1 cellular context compared by ENCODE assay signal in genomic region chr15:51313644-51314280, GRCh38.
TF ChIP-seq lines count a peak whose summit lies in the region.

No MANE protein-coding gene starts in this region.

TF ChIP-seq in HepG2, 621 proteins besides CTCF, POLR2A, EP300 and RAD21 (continued from another document and continues in another):
- TF ChIP-seq HOMEZ (CRISPR knock-in tag; IDR thresholded peaks at IDR 0.05; ENCODE audit: low read depth) (peak; percentile 36; the same call in 1 of the 2 replicates), REST (IDR thresholded peaks at IDR 0.05; ENCODE audit: borderline replicate concordance in 1 of 2, low read depth in 1 of 2, low read length in 2 of 2) (no peak), RARA (CRISPR knock-in tag; IDR thresholded peaks at IDR 0.05) (peak; percentile 84), ZNF747 (CRISPR knock-in tag; IDR thresholded peaks at IDR 0.05; ENCODE audit: borderline replicate concordance) (peak; percentile 47; the same call in 1 of the 2 replicates), ZFX (CRISPR knock-in tag; IDR thresholded peaks at IDR 0.05; ENCODE audit: low read depth) (peak; percentile 70; the same call in 1 of the 2 replicates), ZFY (CRISPR knock-in tag; IDR thresholded peaks at IDR 0.05) (peak; percentile 44; the same call in 1 of the 2 replicates), ZNF580 (CRISPR knock-in tag; IDR thresholded peaks at IDR 0.05; ENCODE audit: borderline replicate concordance, low read depth) (0 out of 2 replicates have a peak, but pooled peaks have one; percentile 12), ZNF7 (CRISPR knock-in tag; IDR thresholded peaks at IDR 0.05) (peak; percentile 72), ZSCAN31 (CRISPR knock-in tag; IDR thresholded peaks at IDR 0.05; ENCODE audit: low read depth) (no peak), ZNF552 (CRISPR knock-in tag; IDR thresholded peaks at IDR 0.05; ENCODE audit: borderline replicate concordance) (no peak), HNF4A (CRISPR knock-in tag; IDR thresholded peaks at IDR 0.05) (peak; percentile 93), HINFP (CRISPR knock-in tag; IDR thresholded peaks at IDR 0.05; ENCODE audit: low read depth) (no peak), ATF7 (IDR thresholded peaks at IDR 0.05) (peak; percentile 33; the same call in 1 of the 2 replicates), ATF7 (CRISPR knock-in tag; IDR thresholded peaks at IDR 0.05) (peak; percentile 69; the same call in 1 of the 2 replicates), FIP1L1 (IDR thresholded peaks at IDR 0.05; ENCODE audit: borderline replicate concordance, insufficient read depth, low read depth, low read length) (no peak), ZNF292 (CRISPR knock-in tag; IDR thresholded peaks at IDR 0.05; ENCODE audit: borderline replicate concordance, low read depth) (peak; percentile 97), ZFP36L1 (CRISPR knock-in tag; IDR thresholded peaks at IDR 0.05) (no peak), BRCA1 (CRISPR knock-in tag; IDR thresholded peaks at IDR 0.05) (0 out of 2 replicates have a peak, but pooled peaks have one; percentile 31), MNT (IDR thresholded peaks at IDR 0.05) (peak; percentile 43), ZNF354B (CRISPR knock-in tag; IDR thresholded peaks at IDR 0.05) (no peak), ZNF543 (CRISPR knock-in tag; IDR thresholded peaks at IDR 0.05) (no peak), ZNF75D (CRISPR knock-in tag; IDR thresholded peaks at IDR 0.05; ENCODE audit: borderline replicate concordance) (no peak), MIER3 (CRISPR knock-in tag; IDR thresholded peaks at IDR 0.05; ENCODE audit: borderline replicate concordance) (peak; percentile 64; the same call in 1 of the 2 replicates), NCOA2 (CRISPR knock-in tag; IDR thresholded peaks at IDR 0.05) (peak; percentile 87), GATAD2A (CRISPR knock-in tag; IDR thresholded peaks at IDR 0.05) (peak; percentile 85), NFE2L1 (CRISPR knock-in tag; IDR thresholded peaks at IDR 0.05; ENCODE audit: borderline replicate concordance) (no peak), SALL2 (CRISPR knock-in tag; IDR thresholded peaks at IDR 0.05) (no peak), ZNF672 (CRISPR knock-in tag; IDR thresholded peaks at IDR 0.05) (no peak), ARHGAP35 (CRISPR knock-in tag; IDR thresholded peaks at IDR 0.05; ENCODE audit: borderline replicate concordance) (no peak), TFAP4 (IDR thresholded peaks at IDR 0.05; ENCODE audit: borderline replicate concordance, low read depth) (peak; percentile 52; the same call in 1 of the 2 replicates), GABPB1 (CRISPR knock-in tag; IDR thresholded peaks at IDR 0.05) (peak; percentile 18; the same call in 1 of the 2 replicates), ZNF275 (CRISPR knock-in tag; IDR thresholded peaks at IDR 0.05; ENCODE audit: borderline replicate concordance) (no peak), ATF3 (CRISPR knock-in tag; IDR thresholded peaks at IDR 0.05) (no peak; the same call in 1 of the 2 replicates), ELF3 (CRISPR knock-in tag; IDR thresholded peaks at IDR 0.05) (peak; percentile 72), ZNF234 (CRISPR knock-in tag; conservative IDR thresholded peaks at IDR 0.05) (0 out of 2 replicates have a peak, but pooled peaks have one; percentile 34), UBTF (CRISPR knock-in tag; IDR thresholded peaks at IDR 0.05) (no peak; the same call in 1 of the 2 replicates), FOXC1 (CRISPR knock-in tag; IDR thresholded peaks at IDR 0.05; ENCODE audit: borderline replicate concordance) (no peak; the same call in 1 of the 2 replicates), ZBTB21 (CRISPR knock-in tag; IDR thresholded peaks at IDR 0.05) (0 out of 2 replicates have a peak, but pooled peaks have one; percentile 43), FOSL2 (CRISPR knock-in tag; IDR thresholded peaks at IDR 0.05) (peak; percentile 79), MLXIP (CRISPR knock-in tag; IDR thresholded peaks at IDR 0.05; ENCODE audit: borderline replicate concordance) (peak; percentile 63; the same call in 1 of the 2 replicates), SAP130 (CRISPR knock-in tag; IDR thresholded peaks at IDR 0.05; ENCODE audit: low read depth) (peak; percentile 82), ZNF768 (CRISPR knock-in tag; IDR thresholded peaks at IDR 0.05) (peak; percentile 96), RXRA (CRISPR knock-in tag; IDR thresholded peaks at IDR 0.05) (peak; percentile 54; the same call in 1 of the 2 replicates), TEAD3 (CRISPR knock-in tag; optimal IDR thresholded peaks at IDR 0.05; ENCODE audit: borderline replicate concordance) (peak; percentile 75), RFX1 (IDR thresholded peaks at IDR 0.05) (no peak), KDM5A (IDR thresholded peaks at IDR 0.05; ENCODE audit: borderline replicate concordance, low read length) (no peak), PAF1 (CRISPR knock-in tag; IDR thresholded peaks at IDR 0.05) (no peak), CCDC6 (CRISPR knock-in tag; IDR thresholded peaks at IDR 0.05) (peak; percentile 53; the same call in 1 of the 2 replicates), FOXK2 (IDR thresholded peaks at IDR 0.05) (no peak), ZSCAN12 (CRISPR knock-in tag; IDR thresholded peaks at IDR 0.05) (no peak), ZKSCAN1 (IDR thresholded peaks at IDR 0.05; ENCODE audit: low read length) (no peak), MYC (CRISPR knock-in tag; IDR thresholded peaks at IDR 0.05; ENCODE audit: borderline replicate concordance) (peak; percentile 43; the same call in 1 of the 2 replicates), ZNF12 (CRISPR knock-in tag; IDR thresholded peaks at IDR 0.05) (no peak), CBFB (CRISPR knock-in tag; IDR thresholded peaks at IDR 0.05) (peak; percentile 55; the same call in 1 of the 2 replicates)
